ENCODE assay signal across 24 cellular contexts in genomic region chr13:62482351-62482750, GRCh38.
A peak's percentile ranks its signal among the peaks of the same experiment; 100 is the strongest.
DNase-seq lines count a peak whose midpoint lies in the region; ATAC-seq and TF ChIP-seq lines count a peak whose summit lies in the region.
"Had no signal": no experiment of that assay in that cellular context is flagged by ENCODE, and none has a peak within 500 bp of the region (broad histone marks: within the 10 kb centered on the region; RNA-seq: fewer than 3 reads in every experiment).

No MANE protein-coding gene starts in this region.

- POLR2A ChIA-PET in PC-9 (lab: Charles Lee; ENCODE audit: unreplicated experiment), result no interaction called here
- POLR2A ChIA-PET in activated CD4-positive, alpha-beta memory T cell treated with anti-CD3 and anti-CD28 coated beads, Interleukin-2, amount 10 ng/mL, durations not matched to agents 7 days and 5 days (lab: Charles Lee), result no interaction called here

- H3F3A ChIP-seq in PC-9 (ENCODE audit: insufficient read depth, low read depth), result no peaks in the 10 kb centered on the region; the same call in 1 of the 2 replicates

- H3K9me2 ChIP-seq in PC-9 (ENCODE audit: insufficient read depth), result no peaks in the 10 kb centered on the region

- H3K27ac ChIP-seq in PC-9, result no peak overlapping the region
- H3K27ac ChIP-seq: adrenal gland, neural progenitor cell, prostate gland, thoracic aorta, VCaP had no signal

- BruUV-seq in PC-9 (replicated peaks; lab: Mats Ljungman, UMichigan), result no TSS peak

- H3K27me3 Mint-ChIP-seq in activated CD4-positive, alpha-beta memory T cell treated with anti-CD3 and anti-CD28 coated beads, Interleukin-2, amount 10 ng/mL, durations not matched to agents 7 days and 5 days, result no peaks in the 10 kb centered on the region
- H3K27me3 Mint-ChIP-seq: stimulated activated naive B cell treated with anti-CD40 and anti-IgM and Interleukin-4, amounts not matched to agents 10 μg/mL and 1 μg/mL and 100 μg/mL, for 72 hours; T-helper 17 cell had no signal

- no peak overlapping the region for H3K27ac Mint-ChIP-seq in activated CD4-positive, alpha-beta memory T cell treated with anti-CD3 and anti-CD28 coated beads, Interleukin-2, amount 10 ng/mL, durations not matched to agents 7 days and 5 days
- H3K27ac Mint-ChIP-seq: neural progenitor cell; stimulated activated naive B cell treated with anti-CD40 and anti-IgM and Interleukin-4, amounts not matched to agents 10 μg/mL and 1 μg/mL and 100 μg/mL, for 72 hours; T-helper 17 cell had no signal

- no peaks in the 10 kb centered on the region for H3K36me3 ChIP-seq in PC-9 (ENCODE audit: low read depth)
- H3K36me3 ChIP-seq: adrenal gland, neural progenitor cell, prostate gland, thoracic aorta had no signal

- CTCF ChIA-PET in PC-9 (lab: Charles Lee), result no interaction called here
- CTCF ChIA-PET in activated CD4-positive, alpha-beta memory T cell treated with anti-CD3 and anti-CD28 coated beads, Interleukin-2, amount 10 ng/mL, durations not matched to agents 7 days and 5 days (lab: Charles Lee), result no interaction called here

- no peaks in the 10 kb centered on the region for H4K20me1 ChIP-seq in PC-9 (ENCODE audit: insufficient read depth)

- H3K4me1 ChIP-seq in PC-9 (replicated peaks; ENCODE audit: insufficient read depth), result no peaks in the 10 kb centered on the region
- H3K4me1 ChIP-seq: adrenal gland, prostate gland had no signal

- DNase-seq in DMS53 treated with DMSO at 0.1 percent for 48 hours (lab: John Stamatoyannopoulos, UW; ENCODE audit: unreplicated experiment) (peak; percentile 48), NCI-H1092 treated with DMSO at 0.1 percent for 48 hours (lab: John Stamatoyannopoulos, UW) (peak; percentile 16), NCI-H345 treated with DMSO at 0.1 percent for 48 hours (lab: John Stamatoyannopoulos, UW; ENCODE audit: unreplicated experiment) (peak; percentile 26), epithelial cell of esophagus (ENCODE audit: low read depth) (peak; percentile 20), PC-9 (no peak), 8988T (no peak)
- no peak for DNase-seq in activated CD4-positive, alpha-beta memory T cell treated with anti-CD3 and anti-CD28 coated beads, Interleukin-2, amount 10 ng/mL, durations not matched to agents 7 days and 5 days
- DNase-seq: adrenal gland; caudate nucleus; DMS79 treated with DMSO at 0.1 percent for 48 hours; H9; hippocampal formation; kidney; NCI-H1694 treated with DMSO at 0.1 percent for 48 hours; NCI-H510A; stimulated activated CD4-positive, alpha-beta T cell treated with anti-CD3 and anti-CD28 coated beads, Interleukin-1b, Interleukin-23, amount 100 ng/mL, for 48 hours; stimulated activated naive B cell treated with anti-CD40 and anti-IgM and Interleukin-4, amounts not matched to agents 10 μg/mL and 1 μg/mL and 100 μg/mL, for 72 hours; T-helper 17 cell had no signal

- no peaks in the 10 kb centered on the region for H3K9me3 ChIP-seq in PC-9 (ENCODE audit: insufficient read depth, low read depth)
- H3K9me3 ChIP-seq: adrenal gland, prostate gland, thoracic aorta had no signal

- no peaks in the 10 kb centered on the region for H3K4me1 Mint-ChIP-seq in activated CD4-positive, alpha-beta memory T cell treated with anti-CD3 and anti-CD28 coated beads, Interleukin-2, amount 10 ng/mL, durations not matched to agents 7 days and 5 days
- H3K4me1 Mint-ChIP-seq: stimulated activated naive B cell treated with anti-CD40 and anti-IgM and Interleukin-4, amounts not matched to agents 10 μg/mL and 1 μg/mL and 100 μg/mL, for 72 hours; T-helper 17 cell had no signal

- no peak overlapping the region for H2AFZ ChIP-seq in PC-9
- H2AFZ ChIP-seq: neural progenitor cell had no signal

- TF ChIP-seq CTCF in epithelial cell of esophagus (IDR thresholded peaks at IDR 0.05; ENCODE audit: insufficient read depth, low read depth, low read length, missing control alignments), result no peak
- TF ChIP-seq CTCF in PC-9 (conservative IDR thresholded peaks at IDR 0.05), result no peak

- H3K27me3 ChIP-seq in PC-9 (ENCODE audit: insufficient read depth, low read depth), result no peaks in the 10 kb centered on the region
- H3K27me3 ChIP-seq: adrenal gland, neural progenitor cell had no signal

- peaks cover 2% of the 10 kb centered on the region for H3K9me3 Mint-ChIP-seq in activated CD4-positive, alpha-beta memory T cell treated with anti-CD3 and anti-CD28 coated beads, Interleukin-2, amount 10 ng/mL, durations not matched to agents 7 days and 5 days
- H3K9me3 Mint-ChIP-seq: H9, neural progenitor cell had no signal

- ATAC-seq in GM21529 (IDR thresholded peaks at IDR 0.05; ENCODE audit: unreplicated experiment), result no peak
- ATAC-seq: stimulated activated naive B cell treated with anti-CD40 and anti-IgM and Interleukin-4, amounts not matched to agents 10 μg/mL and 1 μg/mL and 100 μg/mL, for 72 hours; T-helper 17 cell had no signal

- intact Hi-C loops in PC-9 (cut with micrococcal nuclease; ENCODE audit: unreplicated experiment), result no loop called here

- H3K36me3 Mint-ChIP-seq in activated CD4-positive, alpha-beta memory T cell treated with anti-CD3 and anti-CD28 coated beads, Interleukin-2, amount 10 ng/mL, durations not matched to agents 7 days and 5 days (ENCODE audit: low read depth), result no peaks in the 10 kb centered on the region
- H3K36me3 Mint-ChIP-seq: neural progenitor cell; stimulated activated naive B cell treated with anti-CD40 and anti-IgM and Interleukin-4, amounts not matched to agents 10 μg/mL and 1 μg/mL and 100 μg/mL, for 72 hours had no signal

- H3K79me2 ChIP-seq in PC-9 (ENCODE audit: low read depth), result no peaks in the 10 kb centered on the region

- no peak overlapping the region for H3K4me3 ChIP-seq in epithelial cell of esophagus (ENCODE audit: low read length)
- no peak overlapping the region for H3K4me3 ChIP-seq in PC-9
- H3K4me3 ChIP-seq: adrenal gland, lung, neural progenitor cell, prostate gland, thoracic aorta had no signal

- no peak overlapping the region for H3K4me2 ChIP-seq in PC-9
- H3K4me2 ChIP-seq: neural progenitor cell had no signal

- H3K4me3 Mint-ChIP-seq in activated CD4-positive, alpha-beta memory T cell treated with anti-CD3 and anti-CD28 coated beads, Interleukin-2, amount 10 ng/mL, durations not matched to agents 7 days and 5 days, result no peak overlapping the region
- H3K4me3 Mint-ChIP-seq: H9; neural progenitor cell; stimulated activated naive B cell treated with anti-CD40 and anti-IgM and Interleukin-4, amounts not matched to agents 10 μg/mL and 1 μg/mL and 100 μg/mL, for 72 hours; T-helper 17 cell had no signal

Comparison
In these comparisons a context has a peak if more than half of its experiments do, and no peak if none do; other contexts are left out.
1. DNase-seq: peak in DMS53 treated with DMSO at 0.1 percent for 48 hours (single experiment), NCI-H1092 treated with DMSO at 0.1 percent for 48 hours (single experiment), NCI-H345 treated with DMSO at 0.1 percent for 48 hours (single experiment) and epithelial cell of esophagus (single experiment); none in PC-9 (0 of 2), 8988T (single experiment) and activated CD4-positive, alpha-beta memory T cell treated with anti-CD3 and anti-CD28 coated beads, Interleukin-2, amount 10 ng/mL, durations not matched to agents 7 days and 5 days (single experiment).